Comparison of ENCODE assay signal across 8 cellular contexts in the genomic region with DNA sequence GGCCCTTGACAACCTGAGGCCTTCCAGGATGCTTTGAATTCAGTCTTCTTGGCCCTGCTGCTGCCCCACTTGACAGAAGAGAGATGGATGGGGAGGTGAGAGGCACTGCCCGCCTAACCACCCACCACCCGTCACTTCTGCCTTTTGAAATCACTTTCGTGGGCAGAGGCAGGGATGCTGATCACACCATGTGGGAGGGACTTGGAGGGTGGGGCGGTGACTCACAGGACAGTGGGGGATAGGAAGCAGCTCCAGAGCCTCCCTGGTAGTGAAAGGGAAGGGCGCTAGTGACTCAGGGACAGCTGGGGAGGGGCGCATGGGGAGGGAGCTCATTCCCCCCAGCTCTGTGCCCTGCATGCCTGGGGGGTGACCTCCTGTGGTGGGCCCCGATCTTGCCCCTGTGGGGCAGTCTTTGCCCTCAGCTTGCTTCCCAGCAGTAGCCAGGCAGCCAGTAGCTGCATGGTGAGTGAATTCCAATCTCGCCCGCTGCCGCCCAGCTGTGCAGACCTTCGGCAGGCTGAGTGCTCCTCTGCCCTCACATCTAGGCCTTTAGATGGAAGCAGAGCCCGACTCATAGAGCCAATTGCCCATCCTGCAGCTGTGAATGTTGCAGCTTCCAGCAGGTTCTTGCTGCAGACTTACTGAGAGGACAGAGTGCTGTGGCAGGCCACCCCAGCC. TPM values are rescaled to one million over a fixed set of nuclear protein-coding genes. Genes with fewer than 3 reads are reported as not detected.
DNase-seq lines count a peak whose midpoint lies in the region; ATAC-seq, FAIRE-seq and TF ChIP-seq lines count a peak whose summit lies in the region.
"Not testable (repeated sequence)": the region's sequence is repeated elsewhere in the genome, so short reads cannot be mapped to it uniquely, and the experiment has no call there.

No MANE protein-coding gene starts in this region.

- not testable (repeated sequence) for H3K4me1 ChIP-seq in lung (ENCODE audit: control insufficient read depth in 2 of 2, insufficient read depth in 2 of 2, low read length in 2 of 2)

- not testable (repeated sequence) for H3K9me3 ChIP-seq in lung (ENCODE audit: control insufficient read depth in 2 of 2, insufficient read depth in 1 of 2, low read length in 1 of 2)

- not testable (repeated sequence) for H3K4me3 ChIP-seq in brain microvascular endothelial cell (ENCODE audit: low read depth, low read length); fibroblast of mammary gland (ENCODE audit: control insufficient read depth, low read depth, low read length); lung

- 58 to 60% methylated on average over 3 to 11 of the region's 12 CpGs for WGBS in lung, 2 donors

- peak; percentile 100 for FAIRE-seq in H54 (lab: Jason Lieb, UNC)

- in situ Hi-C loops in ACHN (cut with HindIII; ENCODE audit: low pct_ligation_motif_present, low pct_unique_long_range_greater_than_20kb, low sequenced_read_pairs); brain microvascular endothelial cell (cut with HindIII; ENCODE audit: low pct_ligation_motif_present, low sequenced_read_pairs): not testable (repeated sequence)

- not testable (repeated sequence) for H3K27me3 ChIP-seq in brain microvascular endothelial cell (replicated peaks); lung (ENCODE audit: control insufficient read depth, insufficient read depth)

- H3K27ac ChIP-seq in brain microvascular endothelial cell; lung (ENCODE audit: low read depth in 1 of 2, low read length in 1 of 2): not testable (repeated sequence)

- TF ChIP-seq POLR2A in H54 (IDR thresholded peaks at IDR 0.05; ENCODE audit: low read depth, low read length) = not testable (repeated sequence)

- TF ChIP-seq CTCF in brain microvascular endothelial cell (IDR thresholded peaks at IDR 0.05; ENCODE audit: low read depth, low read length, missing control alignments) = peak; percentile 8
- not testable (repeated sequence) for TF ChIP-seq CTCF in fibroblast of mammary gland (conservative IDR thresholded peaks at IDR 0.05; ENCODE audit: control insufficient read depth, insufficient read depth, low read depth, low read length); lung (IDR thresholded peaks at IDR 0.05; ENCODE audit: control extremely low read depth, extremely low read depth)

- DNase-seq in ACHN (peak; percentile 41), NCI-H226 (peak; percentile 29), activated T-cell treated with anti-CD3 and anti-CD28 coated beads for 48 hours (ENCODE audit: low read depth) (peak; percentile 4), brain microvascular endothelial cell (peak; percentile 38), fibroblast of mammary gland (ENCODE audit: low read depth) (peak; percentile 21), renal cortical epithelial cell (ENCODE audit: low read depth) (peak; percentile 1)
- not testable (repeated sequence) for DNase-seq in H54 (ENCODE audit: insufficient read length, low spot score); lung (ENCODE audit: low spot score)

- not testable (repeated sequence) for H3K36me3 ChIP-seq in brain microvascular endothelial cell (replicated peaks); lung (ENCODE audit: control insufficient read depth in 2 of 2, insufficient read depth in 2 of 2, low read length in 2 of 2)

- peak; percentile 47 for ATAC-seq in lung (ENCODE audit: insufficient read depth, low FRiP score)

RNA-seq across cellular contexts. Expression of a gene that starts 26.6 kb away (rescaled TPM):
- total RNA-seq in lung (100 to 1,000 TPM; 104 to 215 TPM), renal cortical epithelial cell (143 and 359 TPM in 2 replicates)
- polyA plus RNA-seq in lung = 100 to 1,000 TPM; 250 to 593 TPM

RNA-seq across cellular contexts. Expression of a gene that starts 29.6 kb away (rescaled TPM):
- total RNA-seq in lung (100 to 1,000 TPM in 1 of 2 donors, 10 to 100 TPM in 1; 15.9 to 110 TPM), renal cortical epithelial cell (16.0 and 38.1 TPM in 2 replicates)
- 10 to 100 TPM in 1 of 2 donors, 1 to 10 TPM in 1; 1.9 to 18.0 TPM for polyA plus RNA-seq in lung

RNA-seq across cellular contexts. Expression of a gene that starts 44.6 kb away (rescaled TPM):
- total RNA-seq in lung = 10 to 100 TPM; 36.4 to 80.0 TPM
- 10 to 100 TPM; 60.9 to 62.9 TPM for polyA plus RNA-seq in lung
- 75.3 and 89.3 TPM in 2 replicates for total RNA-seq in renal cortical epithelial cell

RNA-seq across cellular contexts. Expression of a gene that starts 50.2 kb away (rescaled TPM):
- total RNA-seq in lung (10 to 100 TPM; 12.1 to 19.0 TPM), renal cortical epithelial cell (0.17 and 3.9 TPM in 2 replicates)
- polyA plus RNA-seq in lung = 10 to 100 TPM in 1 of 2 donors, 1 to 10 TPM in 1; 1.8 to 16.4 TPM
